In genomic region chr4:131098976-131099375, GRCh38 we compare ENCODE assay signal across 19 cellular contexts.
DNase-seq lines count a peak whose midpoint lies in the region; ATAC-seq, FAIRE-seq and TF ChIP-seq lines count a peak whose summit lies in the region.
"Had no signal": no experiment of that assay in that cellular context is flagged by ENCODE, and none has a peak within 500 bp of the region (broad histone marks: within the 10 kb centered on the region; RNA-seq: fewer than 3 reads in every experiment).

No MANE protein-coding gene starts in this region.

- no peak for DNase-seq in DND-41
- DNase-seq in H1 (ENCODE audit: low read depth in 1 of 2, low spot score in 2 of 2) = no peak
- no peak for DNase-seq in neuronal stem cell (ENCODE audit: low spot score)
- DNase-seq in stomach = peak; percentile 79
- no peak for DNase-seq in GM19238 (ENCODE audit: insufficient read length, low spot score)
- no peak for DNase-seq in SKM-1 treated with dmso at 0.1 percent for 144 hours (lab: John Stamatoyannopoulos, UW; ENCODE audit: unreplicated experiment)
- DNase-seq: 8988T; CD4-positive, alpha-beta memory T cell; DMS153; DMS79; GF-D8; GM23248; HCEC 1CT had no signal

- H2AFZ ChIP-seq in DND-41 (ENCODE audit: low read depth, low read length) = 0 out of 2 replicates have a peak overlapping the region, but pooled peaks have one; percentile 34
- H2AFZ ChIP-seq in H1 (ENCODE audit: low read length) = no peak overlapping the region; the same call in 1 of the 2 replicates
- no peak overlapping the region for H2AFZ ChIP-seq in neuronal stem cell (ENCODE audit: low read length)
- H2AFZ ChIP-seq: GM23248 had no signal

- no peak overlapping the region for H4K91ac ChIP-seq in H1 (replicated peaks; ENCODE audit: insufficient read length, low read length)
- H4K91ac ChIP-seq in neuronal stem cell (ENCODE audit: low read depth, low read length, poor library complexity) = no peak overlapping the region

- no peak overlapping the region for H3K9ac ChIP-seq in DND-41 (ENCODE audit: low read depth, low read length)
- no peak overlapping the region for H3K9ac ChIP-seq in H1 (replicated peaks in 1 of 4; ENCODE audit: extremely low read depth in 1 of 4, low read depth in 3 of 4, low read length in 3 of 4)
- H3K9ac ChIP-seq in neuronal stem cell (ENCODE audit: low read depth, low read length, poor library complexity) = no peak overlapping the region
- H3K9ac ChIP-seq: BLaER1, GM23248 had no signal

- H2BK12ac ChIP-seq in H1 (ENCODE audit: low read depth, low read length) (no peak overlapping the region), neuronal stem cell (ENCODE audit: low read length) (no peak overlapping the region)

- H4K20me1 ChIP-seq in DND-41 (ENCODE audit: insufficient read depth, low read length) = no peaks in the 10 kb centered on the region
- H4K20me1 ChIP-seq in H1 (replicated peaks in 1 of 2; ENCODE audit: control insufficient read depth in 1 of 2, insufficient read depth in 2 of 2, low read length in 2 of 2) = no peaks in the 10 kb centered on the region
- H4K20me1 ChIP-seq: BLaER1 had no signal

- intact Hi-C loops in stomach (cut with DNase I; ENCODE audit: low total_unique reads) = no loop called here

- no peaks in the 10 kb centered on the region for H3K4me1 ChIP-seq in DND-41 (ENCODE audit: insufficient read depth, low read length)
- H3K4me1 ChIP-seq in H1 (replicated peaks in 1 of 4; ENCODE audit: control insufficient read depth in 3 of 4, insufficient read depth in 4 of 4, low read length in 3 of 4) = no peaks in the 10 kb centered on the region
- H3K4me1 ChIP-seq in neuronal stem cell (ENCODE audit: control insufficient read depth in 2 of 2, insufficient read depth in 1 of 2, low read depth in 1 of 2, low read length in 2 of 2) = no peaks in the 10 kb centered on the region
- no peaks in the 10 kb centered on the region for H3K4me1 ChIP-seq in stomach
- H3K4me1 ChIP-seq: BLaER1 had no signal

- no peak overlapping the region for H4K5ac ChIP-seq in H1 (ENCODE audit: insufficient read length, low read depth, low read length)

- H3K9me3 ChIP-seq in DND-41 (ENCODE audit: insufficient read depth, low read length, severe bottlenecking) (peaks cover 30% of the 10 kb centered on the region), H1 (ENCODE audit: insufficient read depth in 2 of 2, low read depth in 1 of 2, low read length in 1 of 2) (peaks cover 5 to 7% of the 10 kb centered on the region in 2 experiments; a peak in 2 of 4 replicates), neuronal stem cell (replicated peaks in 1 of 2; ENCODE audit: control insufficient read depth in 2 of 2, insufficient read depth in 1 of 2, low read depth in 1 of 2, low read length in 2 of 2) (peaks cover 0 to 4% of the 10 kb centered on the region in 2 donors), stomach (no peaks in the 10 kb centered on the region)

- no peak overlapping the region for H2BK20ac ChIP-seq in H1 (ENCODE audit: low read length)

- H2BK5ac ChIP-seq in H1 (ENCODE audit: low read depth, low read length) = no peak overlapping the region
- H2BK5ac ChIP-seq in neuronal stem cell (ENCODE audit: low read length) = peak overlapping the region; percentile 53

- H3K79me1 ChIP-seq in H1 (ENCODE audit: low read depth, low read length) = no peaks in the 10 kb centered on the region
- no peaks in the 10 kb centered on the region for H3K79me1 ChIP-seq in neuronal stem cell (ENCODE audit: low read depth, low read length)

- CTCF ChIA-PET in H1 (lab: Charles Lee; ENCODE audit: partially characterized antibody) = interaction anchor here (0.6 to 1.2 kb wide), 2 partner anchors 19 to 98 kb away, joined by 3 read pairs; no protein-coding TSS in a partner anchor

- FAIRE-seq in H1 (lab: Jason Lieb, UNC) = no peak
- FAIRE-seq: GM19239, H54 had no signal

- POLR2A ChIA-PET in H1 (lab: Charles Lee; ENCODE audit: partially characterized antibody) = no interaction called here

- H3K36me3 ChIP-seq in DND-41 (ENCODE audit: insufficient read depth, low read length) (no peaks in the 10 kb centered on the region), H1 (ENCODE audit: control insufficient read depth in 2 of 4, insufficient read depth in 4 of 4, low read length in 3 of 4) (no peaks in the 10 kb centered on the region), neuronal stem cell (replicated peaks in 1 of 2; ENCODE audit: control insufficient read depth in 2 of 2, insufficient read depth in 2 of 2, low read length in 2 of 2) (no peaks in the 10 kb centered on the region), stomach (no peaks in the 10 kb centered on the region)
- H3K36me3 ChIP-seq: BLaER1 had no signal

- H3K27me3 ChIP-seq in DND-41 (ENCODE audit: insufficient read depth, low read length, poor library complexity) = no peaks in the 10 kb centered on the region
- no peaks in the 10 kb centered on the region for H3K27me3 ChIP-seq in H1 (replicated peaks in 1 of 4; ENCODE audit: control insufficient read depth in 3 of 4, extremely low read depth in 1 of 4, insufficient read depth in 3 of 4, low read length in 3 of 4)
- H3K27me3 ChIP-seq in neuronal stem cell (ENCODE audit: control insufficient read depth in 3 of 3, insufficient read depth in 3 of 3, low read depth in 1 of 3, low read length in 3 of 3) = no peaks in the 10 kb centered on the region
- H3K27me3 ChIP-seq in stomach = no peaks in the 10 kb centered on the region
- H3K27me3 ChIP-seq: BLaER1 had no signal

- H3K4ac ChIP-seq in H1 (replicated peaks; ENCODE audit: insufficient read length, low read depth, low read length) (no peak overlapping the region), neuronal stem cell (ENCODE audit: low read length) (no peak overlapping the region)

- TF ChIP-seq EP300 in H1 (IDR thresholded peaks at IDR 0.05; ENCODE audit: borderline replicate concordance in 1 of 2, low read depth in 2 of 2, low read length in 2 of 2) = no peak
- TF ChIP-seq EP300 in stomach (IDR thresholded peaks at IDR 0.05) = no peak

- H2BK120ac ChIP-seq in H1 (replicated peaks; ENCODE audit: low read depth, low read length) = no peak overlapping the region
- H2BK120ac ChIP-seq in neuronal stem cell (ENCODE audit: low read depth, low read length) = no peak overlapping the region

- H3K18ac ChIP-seq in H1 (ENCODE audit: extremely low read depth, low read length) (no peak overlapping the region), neuronal stem cell (ENCODE audit: low read length) (no peak overlapping the region)

- TF ChIP-seq CTCF in DND-41 (IDR thresholded peaks at IDR 0.05; ENCODE audit: borderline replicate concordance, extremely low read depth, low read length, poor library complexity, severe bottlenecking) (no peak), H1 (IDR thresholded peaks at IDR 0.05; ENCODE audit: control extremely low read depth in 1 of 3, insufficient read depth in 1 of 3, low read depth in 1 of 3, low read length in 3 of 3) (no peak), stomach (IDR thresholded peaks at IDR 0.05) (no peak)

- no peak overlapping the region for H3K14ac ChIP-seq in H1 (ENCODE audit: insufficient read length)
- no peak overlapping the region for H3K14ac ChIP-seq in neuronal stem cell (ENCODE audit: low read length)

- no peak overlapping the region for H3K4me3 ChIP-seq in DND-41 (ENCODE audit: low read depth in 1 of 2, low read length in 2 of 2)
- H3K4me3 ChIP-seq in H1 (ENCODE audit: extremely low read depth in 1 of 4, insufficient read depth in 2 of 4, low read depth in 3 of 4, low read length in 4 of 4) = no peak overlapping the region
- H3K4me3 ChIP-seq in neuronal stem cell (ENCODE audit: low read length in 2 of 2) = peak overlapping the region in 1 of 2 donors; percentile 6
- H3K4me3 ChIP-seq in stomach = no peak overlapping the region
- H3K4me3 ChIP-seq: BLaER1, GM23248 had no signal

- no peak for TF ChIP-seq RAD21 in H1 (IDR thresholded peaks at IDR 0.05 in 1 of 2, conservative IDR thresholded peaks at IDR 0.05 in 1 of 2; ENCODE audit: low read depth in 2 of 2, low read length in 2 of 2)

- H3K23ac ChIP-seq in H1 (ENCODE audit: insufficient read length) = no peak overlapping the region
- no peak overlapping the region for H3K23ac ChIP-seq in neuronal stem cell (ENCODE audit: low read depth, low read length, poor library complexity)

- H2BK15ac ChIP-seq in H1 (ENCODE audit: low read length) = no peak overlapping the region
- no peak overlapping the region for H2BK15ac ChIP-seq in neuronal stem cell (ENCODE audit: low read length)

- H3K4me2 ChIP-seq in DND-41 (ENCODE audit: insufficient read depth, low read length) (no peak overlapping the region), H1 (ENCODE audit: insufficient read depth in 1 of 2, low read depth in 2 of 2, low read length in 2 of 2) (no peak overlapping the region), neuronal stem cell (ENCODE audit: insufficient read depth, low read length, poor library complexity, severe bottlenecking) (no peak overlapping the region)
- H3K4me2 ChIP-seq: BLaER1 had no signal

- TF ChIP-seq POLR2A in H1 (IDR thresholded peaks at IDR 0.05; ENCODE audit: control extremely low read depth in 1 of 2, low read depth in 2 of 2, low read length in 2 of 2) (no peak), stomach (IDR thresholded peaks at IDR 0.05) (no peak)

- H3K56ac ChIP-seq in H1 (replicated peaks; ENCODE audit: insufficient read length, low read depth, low read length) = no peak overlapping the region

- H2AK5ac ChIP-seq in H1 (ENCODE audit: low read depth, low read length) (no peak overlapping the region), neuronal stem cell (ENCODE audit: low read depth, low read length) (peak overlapping the region; percentile 63)

- H4K8ac ChIP-seq in H1 (ENCODE audit: extremely low read depth, insufficient read depth, low read length) = peak overlapping the region; percentile 28; the same call in 1 of the 2 replicates
- H4K8ac ChIP-seq in neuronal stem cell (ENCODE audit: low read depth, low read length) = peak overlapping the region; percentile 43

- 100% methylated on average over 5 of the region's 5 CpGs; no CpG with 5 or more reads in 1 of the 2 experiments for WGBS in H1 (ENCODE audit: extremely low coverage in 1 of 2, insufficient coverage in 1 of 2, insufficient read length in 1 of 2, insufficient replicate concordance in 2 of 2, low coverage in 1 of 2, low lambda C conversion rate in 2 of 2, missing lambda C conversion rate in 1 of 2), 2 experiments
- WGBS in neuronal stem cell (ENCODE audit: extremely low coverage in 2 of 2, insufficient read length in 2 of 2, insufficient replicate concordance in 1 of 2), 2 donors = no CpG with 5 or more reads among the region's 5 CpGs
- WGBS in stomach, 5 donors = 30 to 63% (median 42%) methylated on average over 2 to 5 of the region's 5 CpGs

- H3K23me2 ChIP-seq in H1 (ENCODE audit: low read depth, low read length) = no peaks in the 10 kb centered on the region

- no peak overlapping the region for H3K27ac ChIP-seq in DND-41 (ENCODE audit: low read length)
- no peak overlapping the region for H3K27ac ChIP-seq in H1 (ENCODE audit: low read depth, low read length)
- H3K27ac ChIP-seq in neuronal stem cell (replicated peaks; ENCODE audit: low read length) = no peak overlapping the region
- H3K27ac ChIP-seq in stomach = no peak overlapping the region
- H3K27ac ChIP-seq: BLaER1, GM23248, HL-60 had no signal

- H3K79me2 ChIP-seq in DND-41 (ENCODE audit: insufficient read depth, low read length) = no peaks in the 10 kb centered on the region
- H3K79me2 ChIP-seq in H1 (ENCODE audit: control insufficient read depth in 1 of 2, insufficient read depth in 2 of 2, low read length in 2 of 2) = no peaks in the 10 kb centered on the region

- ATAC-seq in DND-41 (ENCODE audit: insufficient read depth, low read depth) (no peak), GM18861 (IDR thresholded peaks at IDR 0.05; ENCODE audit: unreplicated experiment) (no peak), GM19452 (IDR thresholded peaks at IDR 0.05; ENCODE audit: unreplicated experiment) (no peak)
